In genomic region chr1:169928438-169929209, GRCh38 we compare ENCODE assay signal across 8 cellular contexts. TPM values are rescaled to one million over a fixed set of nuclear protein-coding genes. Genes with fewer than 3 reads are reported as not detected.
DNase-seq lines count a peak whose midpoint lies in the region; ATAC-seq, FAIRE-seq and TF ChIP-seq lines count a peak whose summit lies in the region.

No MANE protein-coding gene starts in this region.

- no peaks in the 10 kb centered on the region for H4K20me1 ChIP-seq in keratinocyte (ENCODE audit: control insufficient read depth, extremely low read depth, insufficient read depth, low read length)

- H3K4me2 ChIP-seq in keratinocyte (ENCODE audit: control insufficient read depth, extremely low read depth, insufficient read depth, low read depth, low read length): no peak overlapping the region

- peak; percentile 65 for ATAC-seq in GM18502 (IDR thresholded peaks at IDR 0.05; ENCODE audit: poor library complexity, unreplicated experiment)
- ATAC-seq in HG03139 (IDR thresholded peaks at IDR 0.05; ENCODE audit: unreplicated experiment): peak; percentile 69

- H3K9me1 ChIP-seq in keratinocyte (ENCODE audit: control insufficient read depth, extremely low read depth, insufficient read depth, low read length): no peaks in the 10 kb centered on the region

- no peak overlapping the region for H2AFZ ChIP-seq in keratinocyte (ENCODE audit: control insufficient read depth, low read length)

- TF ChIP-seq CTCF in astrocyte of the cerebellum (IDR thresholded peaks at IDR 0.05; ENCODE audit: low read depth, low read length, missing control alignments): peak; percentile 33
- peak in 2 of 3 experiments; percentile 51 to 60 for TF ChIP-seq CTCF in keratinocyte (optimal IDR thresholded peaks at IDR 0.05 in 1 of 3, IDR thresholded peaks at IDR 0.05 in 1 of 3, conservative IDR thresholded peaks at IDR 0.05 in 1 of 3; ENCODE audit: extremely low read depth in 1 of 3, insufficient read depth in 2 of 3, low read length in 3 of 3)
- TF ChIP-seq CTCF in thyroid gland (IDR thresholded peaks at IDR 0.05): peak in 5 of 6 experiments; percentile 24 to 78 (median 68)

- H3K79me2 ChIP-seq in keratinocyte (ENCODE audit: control insufficient read depth, insufficient read depth, low read length): no peaks in the 10 kb centered on the region

- TF ChIP-seq POLR2A in thyroid gland (IDR thresholded peaks at IDR 0.05): no peak

- peak; percentile 59 for FAIRE-seq in keratinocyte (lab: Jason Lieb, UNC)

- in situ Hi-C loops in astrocyte of the cerebellum (cut with HindIII; ENCODE audit: low sequenced_read_pairs): loop anchor here (5.0 to 25.0 kb wide), 2 partner anchors 59 to 734 kb away; partner anchors contain the start of gene PRRX1

- DNase-seq in Ammon's horn (ENCODE audit: low spot score) (peak; percentile 36), NCI-H2227 treated with DMSO at 0.1 percent for 48 hours (lab: John Stamatoyannopoulos, UW) (peak; percentile 58), astrocyte of the cerebellum (ENCODE audit: low read depth) (peak; percentile 49), keratinocyte (ENCODE audit: low read depth, low spot score) (no peak), thyroid gland (no peak)
- no peak for DNase-seq in stimulated activated CD8-positive, alpha-beta memory T cell treated with anti-CD3 and anti-CD28 coated beads, Interleukin-4, amount 100 ng/mL, for 48 hours

- no peaks in the 10 kb centered on the region for H3K9me3 ChIP-seq in keratinocyte (ENCODE audit: control insufficient read depth, low read depth, low read length)
- H3K9me3 ChIP-seq in thyroid gland: no peaks in the 10 kb centered on the region

- H3K4me3 ChIP-seq in astrocyte of the cerebellum (ENCODE audit: low read depth, low read length) (no peak overlapping the region), keratinocyte (ENCODE audit: control insufficient read depth in 2 of 3, extremely low read depth in 1 of 3, insufficient read depth in 2 of 3, low read depth in 1 of 3, low read length in 3 of 3) (no peak overlapping the region), thyroid gland (replicated peaks in 1 of 3) (no peak overlapping the region)

- intact Hi-C loops in thyroid gland (cut with DNase I): no loop called here

- dilution Hi-C loops in keratinocyte (cut with MboI; ENCODE audit: extremely low pct_ligation_motif_present, low sequenced_read_pairs): no loop called here

- 38 to 40% methylated on average over 6 of the region's 6 CpGs for WGBS in thyroid gland, 2 donors

- H3K4me1 ChIP-seq in keratinocyte (ENCODE audit: control insufficient read depth, extremely low read depth, insufficient read depth, low read length) (no peaks in the 10 kb centered on the region), thyroid gland (no peaks in the 10 kb centered on the region)

- H3K27ac ChIP-seq in keratinocyte (ENCODE audit: control insufficient read depth, insufficient read depth, low read length) (no peak overlapping the region), thyroid gland (no peak overlapping the region)

- H3K27me3 ChIP-seq in keratinocyte (ENCODE audit: control insufficient read depth, extremely low read depth, insufficient read depth, low read length) (no peaks in the 10 kb centered on the region), thyroid gland (no peaks in the 10 kb centered on the region)

- H3K9ac ChIP-seq in keratinocyte (ENCODE audit: control insufficient read depth, extremely low read depth, insufficient read depth, low read length): no peak overlapping the region

- no peaks in the 10 kb centered on the region for H3K36me3 ChIP-seq in keratinocyte (ENCODE audit: control insufficient read depth in 2 of 2, extremely low read depth in 1 of 2, insufficient read depth in 2 of 2, low read length in 2 of 2)
- no peaks in the 10 kb centered on the region for H3K36me3 ChIP-seq in thyroid gland

RNA-seq across cellular contexts. Expression of gene SCYL3, which starts 34.9 kb away (rescaled TPM):
- 4.7 to 8.0 TPM (median 7.3 TPM) in 3 replicates for polyA plus RNA-seq in keratinocyte
- polyA plus RNA-seq in keratinocyte (2011; ENCODE audit: low read depth): 3.0 TPM
- 2.9 and 5.5 TPM in 2 replicates for polyA plus RNA-seq in keratinocyte (2011; cell fraction: cytosol; rRNA removed)
- polyA plus RNA-seq in keratinocyte (2011; cell fraction: nucleus; rRNA removed): 10.6 and 11.7 TPM in 2 replicates
- 2.9 and 5.5 TPM in 2 replicates for polyA plus RNA-seq in keratinocyte (2012; ENCODE audit: low replicate concordance)
- polyA minus RNA-seq in keratinocyte: 3.6 to 10.7 TPM (median 9.1 TPM) in 3 replicates
- 3.1 TPM for polyA minus RNA-seq in keratinocyte (2011; cell fraction: cytosol; rRNA and poly(A)+ RNA removed)
- 5.8 and 10.9 TPM in 2 replicates for polyA minus RNA-seq in keratinocyte (2011; cell fraction: nucleus; rRNA and poly(A)+ RNA removed)
- 10 to 100 TPM; 12.9 to 18.3 (median 16.3) TPM for total RNA-seq in thyroid gland

Comparison
In these comparisons a context has a peak if more than half of its experiments do, and no peak if none do; other contexts are left out.
1. DNase-seq: peak in Ammon's horn (single experiment), NCI-H2227 treated with DMSO at 0.1 percent for 48 hours (single experiment) and astrocyte of the cerebellum (single experiment); none in keratinocyte (single experiment), thyroid gland (0 of 2) and stimulated activated CD8-positive, alpha-beta memory T cell treated with anti-CD3 and anti-CD28 coated beads, Interleukin-4, amount 100 ng/mL, for 48 hours (single experiment).
2. Peak in every context shown above with its lines, with median percentiles within 50 percentile points of each other: CTCF ChIP-seq.